8 cellular contexts compared by ENCODE assay signal in genomic region chr2:25982968-25983280, GRCh38. TPM values are rescaled to one million over a fixed set of nuclear protein-coding genes. Genes with fewer than 3 reads are reported as not detected.
DNase-seq lines count a peak whose midpoint lies in the region; ATAC-seq, FAIRE-seq and TF ChIP-seq lines count a peak whose summit lies in the region.
"Had no signal": no experiment of that assay in that cellular context is flagged by ENCODE, and none has a peak within 500 bp of the region (broad histone marks: within the 10 kb centered on the region; RNA-seq: fewer than 3 reads in every experiment).

No MANE protein-coding gene starts in this region.

- peak overlapping the region; percentile 65 for H3K9ac ChIP-seq in HUES48 (ENCODE audit: low read depth, low read length)

- H3K36me3 Mint-ChIP-seq in activated T-helper 2 cell treated with anti-CD3 and anti-CD28 coated beads, Interferon-gamma antibody, Interleukin-2, Interleukin-4, amounts not matched to agents 10 μg/mL and 5 μg/mL and 100 μg/mL, durations not matched to agents 14 hours and 24 hours and 36 hours (ENCODE audit: low read depth), result no peaks in the 10 kb centered on the region
- no peaks in the 10 kb centered on the region for H3K36me3 Mint-ChIP-seq in stimulated activated naive B cell treated with anti-CD40 and anti-IgM and Interleukin-4, amounts not matched to agents 10 μg/mL and 1 μg/mL and 100 μg/mL, for 72 hours

- H3K27ac Mint-ChIP-seq in activated T-helper 2 cell treated with anti-CD3 and anti-CD28 coated beads, Interferon-gamma antibody, Interleukin-2, Interleukin-4, amounts not matched to agents 10 μg/mL and 5 μg/mL and 100 μg/mL, durations not matched to agents 14 hours and 24 hours and 36 hours, result peak overlapping the region; percentile 68
- no peak overlapping the region for H3K27ac Mint-ChIP-seq in stimulated activated naive B cell treated with anti-CD40 and anti-IgM and Interleukin-4, amounts not matched to agents 10 μg/mL and 1 μg/mL and 100 μg/mL, for 72 hours

- DNase-seq in activated T-helper 2 cell treated with anti-CD3 and anti-CD28 coated beads, Interferon-gamma antibody, Interleukin-2, Interleukin-4, amounts not matched to agents 10 μg/mL and 5 μg/mL and 100 μg/mL, durations not matched to agents 14 hours and 24 hours and 36 hours (ENCODE audit: low spot score), result no peak
- no peak for DNase-seq in stimulated activated naive B cell treated with anti-CD40 and anti-IgM and Interleukin-4, amounts not matched to agents 10 μg/mL and 1 μg/mL and 100 μg/mL, for 72 hours
- no peak for DNase-seq in HTR-8/SVneo (ENCODE audit: insufficient read length, low spot score)
- no peak for DNase-seq in GM10266 (ENCODE audit: extremely low spot score)

- no peaks in the 10 kb centered on the region for H3K27me3 ChIP-seq in HUES48 (ENCODE audit: control insufficient read depth, insufficient read depth, low read length)

- H3K4me1 Mint-ChIP-seq in activated T-helper 2 cell treated with anti-CD3 and anti-CD28 coated beads, Interferon-gamma antibody, Interleukin-2, Interleukin-4, amounts not matched to agents 10 μg/mL and 5 μg/mL and 100 μg/mL, durations not matched to agents 14 hours and 24 hours and 36 hours (ENCODE audit: low read depth), result peaks cover 16% of the 10 kb centered on the region
- H3K4me1 Mint-ChIP-seq in stimulated activated naive B cell treated with anti-CD40 and anti-IgM and Interleukin-4, amounts not matched to agents 10 μg/mL and 1 μg/mL and 100 μg/mL, for 72 hours, result peaks cover 5 to 25% of the 10 kb centered on the region in 2 donors

- H3K27ac ChIP-seq in HUES48 (ENCODE audit: low read depth, low read length), result peak overlapping the region; percentile 91

- peaks cover 24% of the 10 kb centered on the region for H3K36me3 ChIP-seq in HUES48 (ENCODE audit: control insufficient read depth, insufficient read depth, low read length)

- no peak for TF ChIP-seq CTCF in GM10266 (IDR thresholded peaks at IDR 0.05; ENCODE audit: control insufficient read depth, insufficient read depth, low read depth, missing control alignments)

- no peaks in the 10 kb centered on the region for H3K9me3 ChIP-seq in HUES48 (ENCODE audit: control insufficient read depth, insufficient read depth, low read length)
- H3K9me3 ChIP-seq in iPS-18c (ENCODE audit: control insufficient read depth, insufficient read depth, low read length), result no peaks in the 10 kb centered on the region

- no peak for ATAC-seq in stimulated activated naive B cell treated with anti-CD40 and anti-IgM and Interleukin-4, amounts not matched to agents 10 μg/mL and 1 μg/mL and 100 μg/mL, for 72 hours (replicated peaks)
- no peak for ATAC-seq in HG02981 (IDR thresholded peaks at IDR 0.05; ENCODE audit: unreplicated experiment)

- peaks cover 27% of the 10 kb centered on the region for H3K4me1 ChIP-seq in HUES48 (ENCODE audit: control insufficient read depth, insufficient read depth, low read length)

- peak overlapping the region; percentile 75 for H3K4me3 Mint-ChIP-seq in activated T-helper 2 cell treated with anti-CD3 and anti-CD28 coated beads, Interferon-gamma antibody, Interleukin-2, Interleukin-4, amounts not matched to agents 10 μg/mL and 5 μg/mL and 100 μg/mL, durations not matched to agents 14 hours and 24 hours and 36 hours (ENCODE audit: low read depth)
- peak overlapping the region; percentile 75 to 96 for H3K4me3 Mint-ChIP-seq in stimulated activated naive B cell treated with anti-CD40 and anti-IgM and Interleukin-4, amounts not matched to agents 10 μg/mL and 1 μg/mL and 100 μg/mL, for 72 hours

- FAIRE-seq in HTR-8/SVneo (lab: Jason Lieb, UNC), result no peak
- FAIRE-seq: islet of Langerhans had no signal

- no peaks in the 10 kb centered on the region for H3K9me3 Mint-ChIP-seq in activated T-helper 2 cell treated with anti-CD3 and anti-CD28 coated beads, Interferon-gamma antibody, Interleukin-2, Interleukin-4, amounts not matched to agents 10 μg/mL and 5 μg/mL and 100 μg/mL, durations not matched to agents 14 hours and 24 hours and 36 hours
- no peaks in the 10 kb centered on the region for H3K9me3 Mint-ChIP-seq in stimulated activated naive B cell treated with anti-CD40 and anti-IgM and Interleukin-4, amounts not matched to agents 10 μg/mL and 1 μg/mL and 100 μg/mL, for 72 hours

- no peaks in the 10 kb centered on the region for H3K27me3 Mint-ChIP-seq in activated T-helper 2 cell treated with anti-CD3 and anti-CD28 coated beads, Interferon-gamma antibody, Interleukin-2, Interleukin-4, amounts not matched to agents 10 μg/mL and 5 μg/mL and 100 μg/mL, durations not matched to agents 14 hours and 24 hours and 36 hours (ENCODE audit: low read depth)
- H3K27me3 Mint-ChIP-seq in stimulated activated naive B cell treated with anti-CD40 and anti-IgM and Interleukin-4, amounts not matched to agents 10 μg/mL and 1 μg/mL and 100 μg/mL, for 72 hours, result no peaks in the 10 kb centered on the region

- peak overlapping the region; percentile 76 for H3K4me3 ChIP-seq in HUES48 (ENCODE audit: low read depth, low read length)
- H3K4me3 ChIP-seq in iPS-18c (ENCODE audit: insufficient read depth, low read depth, low read length), result peak overlapping the region; percentile 81

- intact Hi-C loops in activated T-helper 2 cell treated with anti-CD3 and anti-CD28 coated beads, Interferon-gamma antibody, Interleukin-2, Interleukin-4, amounts not matched to agents 10 μg/mL and 5 μg/mL and 100 μg/mL, durations not matched to agents 14 hours and 24 hours and 36 hours (cut with micrococcal nuclease), result loop anchor here (5.0 kb wide), 1 partner anchor 49 kb away; the partner anchor contains the start of gene RAB10

RNA-seq across cellular contexts. Expression of gene KIF3C, which starts 0.6 kb away (rescaled TPM):
- total RNA-seq in activated T-helper 2 cell treated with anti-CD3 and anti-CD28 coated beads, Interferon-gamma antibody, Interleukin-2, Interleukin-4, amounts not matched to agents 10 μg/mL and 5 μg/mL and 100 μg/mL, durations not matched to agents 14 hours and 24 hours and 36 hours, result 13.4 and 15.2 TPM in 2 replicates

RNA-seq across cellular contexts. Expression of gene RAB10, which starts 51.0 kb away (rescaled TPM):
- total RNA-seq in activated T-helper 2 cell treated with anti-CD3 and anti-CD28 coated beads, Interferon-gamma antibody, Interleukin-2, Interleukin-4, amounts not matched to agents 10 μg/mL and 5 μg/mL and 100 μg/mL, durations not matched to agents 14 hours and 24 hours and 36 hours, result 134 and 140 TPM in 2 replicates
